18 cellular contexts compared by ENCODE assay signal in genomic region chrX:8484360-8484759, GRCh38. TPM values are rescaled to one million over a fixed set of nuclear protein-coding genes. Genes with fewer than 3 reads are reported as not detected.
DNase-seq lines count a peak whose midpoint lies in the region; FAIRE-seq and TF ChIP-seq lines count a peak whose summit lies in the region.
"Had no signal": no experiment of that assay in that cellular context is flagged by ENCODE, and none has a peak within 500 bp of the region (broad histone marks: within the 10 kb centered on the region; RNA-seq: fewer than 3 reads in every experiment).

No MANE protein-coding gene starts in this region.

- H3K4me3 ChIP-seq in foreskin fibroblast (ENCODE audit: low read depth in 1 of 2, low read length in 2 of 2) (no peak overlapping the region), BE2C (ENCODE audit: low read depth, low read length) (no peak overlapping the region)
- H3K4me3 ChIP-seq in effector memory CD4-positive, alpha-beta T cell (ENCODE audit: insufficient read depth, low read depth, low read length, poor library complexity, severe bottlenecking), result no peak overlapping the region
- H3K4me3 ChIP-seq: SJSA1 had no signal

- H3K9me3 ChIP-seq in BE2C, result no peaks in the 10 kb centered on the region
- H3K9me3 ChIP-seq in effector memory CD4-positive, alpha-beta T cell (ENCODE audit: control insufficient read depth, low read length), result no peaks in the 10 kb centered on the region
- H3K9me3 ChIP-seq: SJSA1 had no signal

- no peak for FAIRE-seq in GM12891 (lab: Jason Lieb, UNC)

- no peaks in the 10 kb centered on the region for H3K4me1 ChIP-seq in BE2C
- H3K4me1 ChIP-seq in effector memory CD4-positive, alpha-beta T cell (ENCODE audit: control insufficient read depth, insufficient read depth, low read length, poor library complexity, severe bottlenecking), result no peaks in the 10 kb centered on the region
- H3K4me1 ChIP-seq: SJSA1 had no signal

- no peaks in the 10 kb centered on the region for H3K27me3 ChIP-seq in BE2C
- H3K27me3 ChIP-seq in effector memory CD4-positive, alpha-beta T cell (replicated peaks; ENCODE audit: control insufficient read depth, insufficient read depth, low read length, poor library complexity, severe bottlenecking), result no peaks in the 10 kb centered on the region
- H3K27me3 ChIP-seq: SJSA1 had no signal

- no peak for TF ChIP-seq CTCF in foreskin fibroblast (IDR thresholded peaks at IDR 0.05; ENCODE audit: low read depth, low read length)
- no peak for TF ChIP-seq CTCF in BE2C (IDR thresholded peaks at IDR 0.05; ENCODE audit: low read depth, low read length)

- no peak overlapping the region for H3K27ac ChIP-seq in effector memory CD4-positive, alpha-beta T cell (ENCODE audit: insufficient read depth, low read length, poor library complexity, severe bottlenecking)
- H3K27ac ChIP-seq: RWPE1, SJSA1 had no signal

- no peak for TF ChIP-seq POLR2A in GM12891 (IDR thresholded peaks at IDR 0.05; ENCODE audit: low read depth, low read length)

- DNase-seq in COLO668 (lab: John Stamatoyannopoulos, UW; ENCODE audit: unreplicated experiment), result peak; percentile 14
- DNase-seq in DMS53 (lab: John Stamatoyannopoulos, UW), result peak; percentile 70
- peak; percentile 30 for DNase-seq in NCI-H2029 (lab: John Stamatoyannopoulos, UW)
- peak; percentile 42 for DNase-seq in NCI-H69 (lab: John Stamatoyannopoulos, UW)
- no peak for DNase-seq in foreskin fibroblast
- DNase-seq in BE2C, result no peak
- DNase-seq in GM12891 (ENCODE audit: insufficient read length, low spot score), result no peak
- no peak for DNase-seq in effector memory CD4-positive, alpha-beta T cell
- DNase-seq: COR-L47, GOT3, MV-4-11, NCI-H226, NCI-H526 treated with DMSO at 0.1 percent for 48 hours, PC-3, T-helper 2 cell had no signal

- no peaks in the 10 kb centered on the region for H3K36me3 ChIP-seq in BE2C
- no peaks in the 10 kb centered on the region for H3K36me3 ChIP-seq in effector memory CD4-positive, alpha-beta T cell (ENCODE audit: control insufficient read depth, insufficient read depth, low read length)
- H3K36me3 ChIP-seq: SJSA1 had no signal

TF ChIP-seq in GM12891, 5 proteins besides CTCF, POLR2A, EP300 and RAD21:
- no peak for TF ChIP-seq POU2F2 (IDR thresholded peaks at IDR 0.05; ENCODE audit: low read depth, low read length)
- TF ChIP-seq POLR2AphosphoS5 (IDR thresholded peaks at IDR 0.05; ENCODE audit: low read depth, low read length), result no peak
- no peak for TF ChIP-seq PAX5 (IDR thresholded peaks at IDR 0.05; ENCODE audit: insufficient read depth, low read length, severe bottlenecking)
- TF ChIP-seq TAF1 (IDR thresholded peaks at IDR 0.05; ENCODE audit: low read depth, low read length), result no peak
TF ChIP-seq in GM12891: peak in this region for 0.

RNA-seq across cellular contexts. Expression of gene VCX3B, which starts 19.7 kb away (rescaled TPM):
- polyA plus RNA-seq in BE2C (2012; ENCODE audit: insufficient read depth, insufficient read length, low read depth), result not detected
- 0.18 TPM for polyA plus RNA-seq in GM12891 (2012; ENCODE audit: low read depth, missing spikeins)
- polyA plus RNA-seq: CD14-positive monocyte had no signal

Comparison
In these comparisons a context has a peak if more than half of its experiments do, and no peak if none do; other contexts are left out.
1. DNase-seq: peak in COLO668 (single experiment), DMS53 (single experiment), NCI-H2029 (single experiment) and NCI-H69 (single experiment); none in foreskin fibroblast (0 of 2), BE2C (single experiment), GM12891 (single experiment) and effector memory CD4-positive, alpha-beta T cell (0 of 3).